In genomic region chr9:19074836-19075235, GRCh38 we compare ENCODE assay signal across 1 cellular context.
TF ChIP-seq lines count a peak whose summit lies in the region.

No MANE protein-coding gene starts in this region.

TF ChIP-seq in HepG2, 621 proteins besides CTCF, POLR2A, EP300 and RAD21:
- TF ChIP-seq RXRB (CRISPR knock-in tag; IDR thresholded peaks at IDR 0.05; ENCODE audit: borderline replicate concordance) = peak; percentile 13; the same call in 1 of the 2 replicates
- TF ChIP-seq ARID3A (IDR thresholded peaks at IDR 0.05; ENCODE audit: low read depth, low read length) = peak; percentile 56; the same call in 1 of the 2 replicates
- peak; percentile 78; the same call in 1 of the 2 replicates for TF ChIP-seq TBX3 (IDR thresholded peaks at IDR 0.05; ENCODE audit: borderline replicate concordance)
- TF ChIP-seq ZC3H4 (CRISPR knock-in tag; IDR thresholded peaks at IDR 0.05; ENCODE audit: borderline replicate concordance) = no peak
- no peak for TF ChIP-seq LCORL (IDR thresholded peaks at IDR 0.05)
- no peak for TF ChIP-seq LCORL (CRISPR knock-in tag; IDR thresholded peaks at IDR 0.05)
- TF ChIP-seq PAX8 (CRISPR knock-in tag; IDR thresholded peaks at IDR 0.05; ENCODE audit: borderline replicate concordance) = no peak
TF ChIP-seq in HepG2: peak in this region for 3.
